Comparison of ENCODE assay signal across 13 cellular contexts in genomic region chr2:20599001-20599600, GRCh38. TPM values are rescaled to one million over a fixed set of nuclear protein-coding genes. Genes with fewer than 3 reads are reported as not detected.
A peak's percentile ranks its signal among the peaks of the same experiment; 100 is the strongest.
DNase-seq lines count a peak whose midpoint lies in the region; ATAC-seq and TF ChIP-seq lines count a peak whose summit lies in the region.
"Had no signal": no experiment of that assay in that cellular context is flagged by ENCODE, and none has a peak within 500 bp of the region (broad histone marks: within the 10 kb centered on the region; RNA-seq: fewer than 3 reads in every experiment).

No MANE protein-coding gene starts in this region.

- WGBS in smooth muscle cell (ENCODE audit: low lambda C conversion rate) = 78% methylated on average over 12 of the region's 12 CpGs

- DNase-seq in chondrocyte (ENCODE audit: low spot score) (peak; percentile 46), left lobe of liver (ENCODE audit: low spot score) (peak; percentile 98), smooth muscle cell (lab: John Stamatoyannopoulos, UW; ENCODE audit: unreplicated experiment) (no peak), cerebellar nuclear complex (lab: John Stamatoyannopoulos, UW) (no peak)
- DNase-seq: GOT3, Karpas-422, NCI-H2227 treated with DMSO at 0.1 percent for 48 hours, RPMI8226 had no signal

- H3K4me1 ChIP-seq in rectal smooth muscle tissue (ENCODE audit: control insufficient read depth, insufficient read depth, low read length) = peaks cover 16% of the 10 kb centered on the region
- H3K4me1 ChIP-seq in smooth muscle cell (ENCODE audit: low read depth) = peaks cover 47% of the 10 kb centered on the region

- no peak overlapping the region for H3K27ac Mint-ChIP-seq in chondrocyte (ENCODE audit: unreplicated experiment)
- H3K27ac Mint-ChIP-seq: B cell had no signal

- H3K4me2 ChIP-seq in smooth muscle cell = no peak overlapping the region

- H3K4me3 ChIP-seq in rectal smooth muscle tissue (ENCODE audit: low read length) (no peak overlapping the region), smooth muscle cell (no peak overlapping the region)

- H2AFZ ChIP-seq in smooth muscle cell (ENCODE audit: low read depth) = no peak overlapping the region

- H3F3A ChIP-seq in smooth muscle cell (ENCODE audit: low read depth) = peaks cover 19% of the 10 kb centered on the region

- H3K27me3 ChIP-seq in rectal smooth muscle tissue (ENCODE audit: control insufficient read depth, insufficient read depth, low read length) (no peaks in the 10 kb centered on the region), smooth muscle cell (ENCODE audit: low read depth) (no peaks in the 10 kb centered on the region)

- no peak overlapping the region for H3K9ac ChIP-seq in rectal smooth muscle tissue (ENCODE audit: low read length)
- H3K9ac ChIP-seq in smooth muscle cell (ENCODE audit: low read depth) = no peak overlapping the region

- ATAC-seq in left lobe of liver = peak; percentile 77
- ATAC-seq in HG03108 (IDR thresholded peaks at IDR 0.05; ENCODE audit: unreplicated experiment) = no peak
- no peak for ATAC-seq in HG02610 (IDR thresholded peaks at IDR 0.05; ENCODE audit: unreplicated experiment)

- H3K79me2 ChIP-seq in smooth muscle cell (ENCODE audit: low read depth) = no peaks in the 10 kb centered on the region

- H3K36me3 ChIP-seq in rectal smooth muscle tissue (ENCODE audit: control insufficient read depth, insufficient read depth, low read length) = no peaks in the 10 kb centered on the region
- H3K36me3 ChIP-seq in smooth muscle cell (ENCODE audit: low read depth) = no peaks in the 10 kb centered on the region

- no peaks in the 10 kb centered on the region for H4K20me1 ChIP-seq in smooth muscle cell (ENCODE audit: low read depth)

- no peak for TF ChIP-seq CTCF in C4-2B (conservative IDR thresholded peaks at IDR 0.05)
- TF ChIP-seq CTCF in chondrocyte (IDR thresholded peaks at IDR 0.05) = no peak
- TF ChIP-seq CTCF in smooth muscle cell (IDR thresholded peaks at IDR 0.05; ENCODE audit: borderline replicate concordance, insufficient read depth, poor library complexity, severe bottlenecking) = no peak

- H3K4me3 Mint-ChIP-seq in chondrocyte (ENCODE audit: unreplicated experiment) = no peak overlapping the region
- H3K4me3 Mint-ChIP-seq: B cell had no signal

- peaks cover 40% of the 10 kb centered on the region for H3K4me1 Mint-ChIP-seq in chondrocyte (ENCODE audit: low read depth)

- peak overlapping the region; percentile 69 for H3K27ac ChIP-seq in C4-2B
- H3K27ac ChIP-seq in rectal smooth muscle tissue (ENCODE audit: low read depth, low read length) = peak overlapping the region; percentile 59
- no peak overlapping the region for H3K27ac ChIP-seq in smooth muscle cell (ENCODE audit: low read depth)

- H3K9me3 Mint-ChIP-seq in chondrocyte (ENCODE audit: low read depth) = no peaks in the 10 kb centered on the region

- no peaks in the 10 kb centered on the region for H3K27me3 Mint-ChIP-seq in chondrocyte (ENCODE audit: low read depth)

- H3K9me3 ChIP-seq in smooth muscle cell (replicated peaks; ENCODE audit: low read depth) = no peaks in the 10 kb centered on the region

- peaks cover 2% of the 10 kb centered on the region for H3K36me3 Mint-ChIP-seq in chondrocyte (ENCODE audit: low read depth)

RNA-seq across cellular contexts. Expression of gene HS1BP3, which starts 51.8 kb away (rescaled TPM):
- 24.6 to 33.8 TPM (median 33.2 TPM) in 3 replicates for total RNA-seq in chondrocyte
- 20.1 TPM for total RNA-seq in left lobe of liver
- total RNA-seq in smooth muscle cell = 9.3 and 12.7 TPM in 2 replicates
- polyA plus RNA-seq in smooth muscle cell = 20.1 and 20.4 TPM in 2 replicates

Comparison
In these comparisons a context has a peak if more than half of its experiments do, and no peak if none do; other contexts are left out.
1. DNase-seq: peak in chondrocyte (single experiment) and left lobe of liver (single experiment); none in smooth muscle cell (single experiment) and cerebellar nuclear complex (0 of 2).